15 cellular contexts compared by ENCODE assay signal in genomic region chr4:59583845-59584568, GRCh38.
DNase-seq lines count a peak whose midpoint lies in the region; ATAC-seq and TF ChIP-seq lines count a peak whose summit lies in the region.
"Had no signal": no experiment of that assay in that cellular context is flagged by ENCODE, and none has a peak within 500 bp of the region (broad histone marks: within the 10 kb centered on the region; RNA-seq: fewer than 3 reads in every experiment).

No MANE protein-coding gene starts in this region.

- no peak overlapping the region for H3K4me2 ChIP-seq in OCI-LY1 (ENCODE audit: low read length)

- H3K27ac ChIP-seq in OCI-LY1 (ENCODE audit: low read depth, low read length, poor library complexity, severe bottlenecking) (no peak overlapping the region), endodermal cell (ENCODE audit: low read depth, low read length) (no peak overlapping the region)

- ATAC-seq in HG03520 (IDR thresholded peaks at IDR 0.05; ENCODE audit: unreplicated experiment) (no peak), HG02870 (IDR thresholded peaks at IDR 0.05; ENCODE audit: unreplicated experiment) (no peak), GM19328 (IDR thresholded peaks at IDR 0.05; ENCODE audit: unreplicated experiment) (no peak)

- TF ChIP-seq CTCF in OCI-LY1 (IDR thresholded peaks at IDR 0.05; ENCODE audit: low read length), result no peak
- no peak for TF ChIP-seq CTCF in endodermal cell (conservative IDR thresholded peaks at IDR 0.05)

- DNase-seq in endodermal cell (peak; percentile 55), left kidney (ENCODE audit: low read depth, low spot score) (peak; percentile 32), mucosa of gallbladder (ENCODE audit: low spot score) (no peak)
- DNase-seq: C1 segment of cervical spinal cord; Calu3; CD4-positive, alpha-beta memory T cell; COR-L47; DMS53; DMS79 treated with DMSO at 0.1 percent for 48 hours; GF-D8; HCEC 1CT had no signal

- WGBS in endodermal cell (ENCODE audit: insufficient coverage in 1 of 2, insufficient read length in 1 of 2), 2 experiments, result 89 to 95% methylated on average over 3 to 10 of the region's 10 CpGs

- no peak overlapping the region for H3K9ac ChIP-seq in OCI-LY1 (ENCODE audit: low read length)
- H3K9ac ChIP-seq in endodermal cell (ENCODE audit: extremely low read depth, low read length, poor library complexity, severe bottlenecking), result no peak overlapping the region

- no peaks in the 10 kb centered on the region for H3K9me3 ChIP-seq in OCI-LY1 (ENCODE audit: low read length)
- H3K9me3 ChIP-seq in endodermal cell (ENCODE audit: control insufficient read depth, low read length), result no peaks in the 10 kb centered on the region

- no peaks in the 10 kb centered on the region for H3K27me3 Mint-ChIP-seq in endodermal cell (ENCODE audit: insufficient read depth)
- H3K27me3 Mint-ChIP-seq: CD4-positive, alpha-beta memory T cell had no signal

- H4K20me1 ChIP-seq in OCI-LY1 (ENCODE audit: insufficient read depth, low read length), result no peaks in the 10 kb centered on the region

- H3K9me3 Mint-ChIP-seq in endodermal cell, result peaks cover 8% of the 10 kb centered on the region

- H3K4me3 ChIP-seq in OCI-LY1 (ENCODE audit: low read depth, low read length, poor library complexity, severe bottlenecking), result no peak overlapping the region
- H3K4me3 ChIP-seq in endodermal cell (ENCODE audit: low read length), result no peak overlapping the region

- H3K9me2 ChIP-seq in OCI-LY1 (ENCODE audit: low read depth, low read length), result no peaks in the 10 kb centered on the region

- H3K27ac Mint-ChIP-seq in endodermal cell, result no peak overlapping the region
- H3K27ac Mint-ChIP-seq: CD4-positive, alpha-beta memory T cell had no signal

- H3K4me1 Mint-ChIP-seq in endodermal cell, result no peaks in the 10 kb centered on the region
- H3K4me1 Mint-ChIP-seq: CD4-positive, alpha-beta memory T cell had no signal

- H3K4me1 ChIP-seq in OCI-LY1 (ENCODE audit: insufficient read depth, low read length, severe bottlenecking), result peaks cover 10% of the 10 kb centered on the region
- no peaks in the 10 kb centered on the region for H3K4me1 ChIP-seq in endodermal cell (ENCODE audit: control insufficient read depth, insufficient read depth, low read length)

- H3K79me2 ChIP-seq in OCI-LY1 (ENCODE audit: insufficient read depth, low read length), result no peaks in the 10 kb centered on the region

- H3K36me3 Mint-ChIP-seq in endodermal cell (ENCODE audit: low read depth), result no peaks in the 10 kb centered on the region
- H3K36me3 Mint-ChIP-seq: CD4-positive, alpha-beta memory T cell had no signal

- H3K36me3 ChIP-seq in OCI-LY1 (ENCODE audit: insufficient read depth, low read length), result no peaks in the 10 kb centered on the region
- H3K36me3 ChIP-seq in endodermal cell (ENCODE audit: control insufficient read depth, insufficient read depth, low read length), result no peaks in the 10 kb centered on the region

- peak overlapping the region; percentile 12; the same call in 1 of the 2 replicates for H2AFZ ChIP-seq in OCI-LY1 (ENCODE audit: low read length)

- H3K4me3 Mint-ChIP-seq in endodermal cell, result no peak overlapping the region
- H3K4me3 Mint-ChIP-seq: CD4-positive, alpha-beta memory T cell had no signal

- no peaks in the 10 kb centered on the region for H3F3A ChIP-seq in OCI-LY1 (ENCODE audit: insufficient read depth, low read length)

- H3K27me3 ChIP-seq in OCI-LY1 (ENCODE audit: insufficient read depth, low read length), result no peaks in the 10 kb centered on the region
- H3K27me3 ChIP-seq in endodermal cell (ENCODE audit: control insufficient read depth, insufficient read depth, low read length, poor library complexity, severe bottlenecking), result no peaks in the 10 kb centered on the region
